ENCODE assay signal across 8 cellular contexts in the genomic region with DNA sequence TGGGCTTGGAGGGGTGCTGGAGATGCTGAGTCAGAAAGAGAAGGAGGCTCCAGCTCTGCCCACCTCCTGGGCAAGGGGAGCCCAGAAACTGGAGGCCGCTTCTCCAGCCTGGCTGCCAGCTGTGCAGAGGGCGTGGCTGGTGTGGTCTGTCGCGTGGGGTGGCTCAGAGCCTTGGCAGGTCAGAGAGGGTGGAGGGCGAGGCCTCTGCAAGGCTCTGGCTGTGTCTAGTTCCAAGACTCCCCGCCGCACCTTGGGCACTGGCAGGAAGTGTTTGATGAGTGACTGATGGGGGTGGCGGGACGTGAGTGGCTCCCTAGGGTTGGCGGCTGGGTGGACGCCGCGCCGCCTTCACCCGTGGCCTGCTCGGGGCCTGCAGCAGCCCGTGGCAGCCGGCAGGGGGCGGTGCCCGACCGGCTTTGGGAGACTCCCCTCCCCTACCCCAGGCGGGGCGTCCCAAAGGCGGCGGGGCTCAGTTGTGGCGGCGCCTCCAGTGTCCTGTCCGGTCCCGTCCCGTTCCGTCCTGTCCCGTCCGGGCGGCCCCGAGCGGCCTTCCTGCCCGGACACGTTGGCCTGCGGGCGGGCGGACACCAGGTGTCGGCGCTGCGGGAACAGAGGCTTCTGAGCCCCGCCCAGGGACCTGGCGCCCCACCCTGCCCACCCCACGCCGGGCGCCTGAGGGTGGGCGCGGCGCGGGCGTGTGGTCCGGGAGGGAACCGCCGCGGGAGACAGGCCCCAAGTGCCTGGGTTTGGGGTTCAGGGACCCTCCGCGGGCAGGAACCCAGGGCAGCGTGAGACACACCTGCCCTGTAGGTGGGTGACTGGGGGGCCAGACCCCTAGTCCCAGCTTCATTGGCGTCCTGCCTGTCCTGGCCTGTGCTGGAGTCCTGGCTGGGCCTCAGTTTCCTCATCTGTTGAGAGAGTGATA. TPM values are rescaled to one million over a fixed set of nuclear protein-coding genes. Genes with fewer than 3 reads are reported as not detected.
A peak's percentile ranks its signal among the peaks of the same experiment; 100 is the strongest.
DNase-seq lines count a peak whose midpoint lies in the region; FAIRE-seq and TF ChIP-seq lines count a peak whose summit lies in the region.

No MANE protein-coding gene starts in this region.

- H3K4me3 ChIP-seq in KMS-11 (IDR thresholded peaks at IDR 0.05; ENCODE audit: insufficient read depth, low read depth, low read length) (no peak overlapping the region), dorsolateral prefrontal cortex (peak overlapping the region in 40 of 59 donors; percentile 12 to 51 (median 33))

- DNase-seq in D721Med (ENCODE audit: insufficient read length, low spot score): peak; percentile 74
- peak; percentile 77 for DNase-seq in activated CD4-positive, alpha-beta T cell treated with anti-CD3 and anti-CD28 coated beads, Interleukin-2, amount 50 U/mL, for 1 hour
- peak in 2 of 10 donors; percentile 25 to 62 for DNase-seq in dorsolateral prefrontal cortex
- DNase-seq in lung microvascular endothelial cell (ENCODE audit: low read depth in 2 of 2): peak; percentile 74 to 75
- DNase-seq in stimulated activated CD8-positive, alpha-beta memory T cell treated with anti-CD3 and anti-CD28 coated beads, Interleukin-15, amount 100 ng/mL, for 1 hour (ENCODE audit: low read depth): peak; percentile 49
- no peak for DNase-seq in NCI-H2107 (lab: John Stamatoyannopoulos, UW)
- DNase-seq in foreskin melanocyte: no peak

- no peaks in the 10 kb centered on the region for H4K20me1 ChIP-seq in KMS-11 (ENCODE audit: insufficient read depth)

- H3K4me1 ChIP-seq in KMS-11 (ENCODE audit: low read depth, poor library complexity, severe bottlenecking): peaks cover 11% of the 10 kb centered on the region

- no peaks in the 10 kb centered on the region for H3K36me3 ChIP-seq in KMS-11 (ENCODE audit: insufficient read depth)

- peak overlapping the region; percentile 71 for H2AFZ ChIP-seq in KMS-11 (ENCODE audit: low read depth)

- FAIRE-seq in D721Med (lab: Jason Lieb, UNC): no peak

- peak; percentile 70 for TF ChIP-seq CTCF in D721Med (IDR thresholded peaks at IDR 0.05; ENCODE audit: insufficient read depth, missing control alignments)
- TF ChIP-seq CTCF in KMS-11 (conservative IDR thresholded peaks at IDR 0.05; ENCODE audit: low read depth, low read length): peak; percentile 88
- peak; percentile 41 to 86 (median 76) for TF ChIP-seq CTCF in dorsolateral prefrontal cortex (IDR thresholded peaks at IDR 0.05 in 54 of 56, conservative IDR thresholded peaks at IDR 0.05 in 2 of 56; ENCODE audit: low read depth in 1 of 56, partially characterized antibody in 56 of 56)

- peak overlapping the region; percentile 47 for H3K4me2 ChIP-seq in KMS-11

- H3K9ac ChIP-seq in KMS-11: peak overlapping the region; percentile 42; the same call in 1 of the 2 replicates

- H3K79me2 ChIP-seq in KMS-11 (ENCODE audit: insufficient read depth, low read depth): no peaks in the 10 kb centered on the region

- H3K27me3 ChIP-seq in KMS-11 (ENCODE audit: insufficient read depth, low read depth) (no peaks in the 10 kb centered on the region), dorsolateral prefrontal cortex (peaks cover 0 to 21% (median 4%) of the 10 kb centered on the region in 45 donors)

- H3K27ac ChIP-seq in KMS-11 (no peak overlapping the region), dorsolateral prefrontal cortex (peak overlapping the region in 12 of 59 donors; percentile 5 to 61 (median 26))

- intact Hi-C loops in dorsolateral prefrontal cortex (cut with DNase I): loop anchor here (5.0 to 10.0 kb wide), 3 partner anchors 353 to 825 kb away; no protein-coding TSS in a partner anchor

RNA-seq across cellular contexts. Expression of gene KRT80, which starts 39.7 kb away (rescaled TPM):
- under 1 TPM in 51 of 120 experiments, not detected in 69; 0.10 to 0.43 (median 0.19) TPM for total RNA-seq in dorsolateral prefrontal cortex
- 0.20 and 0.65 TPM in 2 replicates for total RNA-seq in lung microvascular endothelial cell

Comparison
In these comparisons a context has a peak if more than half of its experiments do, and no peak if none do; other contexts are left out.
1. DNase-seq: peak in D721Med (single experiment), activated CD4-positive, alpha-beta T cell treated with anti-CD3 and anti-CD28 coated beads, Interleukin-2, amount 50 U/mL, for 1 hour (single experiment), lung microvascular endothelial cell (2 of 2) and stimulated activated CD8-positive, alpha-beta memory T cell treated with anti-CD3 and anti-CD28 coated beads, Interleukin-15, amount 100 ng/mL, for 1 hour (single experiment); none in NCI-H2107 (single experiment) and foreskin melanocyte (single experiment).
2. Peak in every context shown above with its lines, with median percentiles within 50 percentile points of each other: CTCF ChIP-seq.